23 cellular contexts compared by ENCODE assay signal in the genomic region with DNA sequence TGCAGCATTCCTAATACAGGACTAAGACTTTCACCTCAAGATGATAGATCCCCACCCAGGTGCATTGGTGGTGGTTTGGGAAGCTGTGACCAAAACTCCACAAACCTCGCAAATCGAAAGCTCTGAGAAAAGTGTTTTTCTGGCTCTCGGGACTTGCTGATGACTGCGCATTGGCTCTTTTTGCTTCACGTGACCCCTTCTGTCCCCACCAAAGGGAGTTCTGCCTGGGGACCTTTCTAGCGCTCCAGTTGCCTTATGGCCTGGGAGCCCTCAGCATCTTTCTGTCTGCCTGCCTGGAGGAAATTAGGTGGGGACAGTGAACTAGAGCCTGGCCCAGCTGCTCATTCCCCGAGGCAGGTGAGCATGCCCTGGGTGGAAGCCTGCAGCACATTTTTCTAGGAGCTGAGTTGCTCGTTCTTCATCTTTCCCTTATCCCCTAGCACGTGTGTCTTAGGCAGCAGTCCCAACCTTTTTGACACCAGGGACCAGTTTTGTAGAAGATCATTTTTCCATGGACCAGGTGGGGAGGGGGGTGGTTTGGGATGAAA.
A peak's percentile ranks its signal among the peaks of the same experiment; 100 is the strongest.
DNase-seq lines count a peak whose midpoint lies in the region; ATAC-seq, FAIRE-seq and TF ChIP-seq lines count a peak whose summit lies in the region.
"Had no signal": no experiment of that assay in that cellular context is flagged by ENCODE, and none has a peak within 500 bp of the region (broad histone marks: within the 10 kb centered on the region; RNA-seq: fewer than 3 reads in every experiment).

No MANE protein-coding gene starts in this region.

- peaks cover 8 to 21% (median 16%) of the 10 kb centered on the region in 5 donors for H3K27me3 Mint-ChIP-seq in naive thymus-derived CD4-positive, alpha-beta T cell

- dilution Hi-C loops in endothelial cell of umbilical vein (cut with MboI; ENCODE audit: extremely low pct_ligation_motif_present, low sequenced_read_pairs): no loop called here

- H3K4me2 ChIP-seq in GM23248 (ENCODE audit: unreplicated experiment): peak overlapping the region; percentile 61
- H3K4me2 ChIP-seq in endothelial cell of umbilical vein (ENCODE audit: insufficient read depth, low read length): no peak overlapping the region
- peak overlapping the region; percentile 24 for H3K4me2 ChIP-seq in osteoblast (ENCODE audit: insufficient read depth, low read length)
- no peak overlapping the region for H3K4me2 ChIP-seq in PC-3 (ENCODE audit: low read length)
- H3K4me2 ChIP-seq: A549 had no signal

- no peaks in the 10 kb centered on the region for H3K36me3 Mint-ChIP-seq in naive thymus-derived CD4-positive, alpha-beta T cell
- H3K36me3 Mint-ChIP-seq: CD8-positive, alpha-beta T cell had no signal

- no peak for FAIRE-seq in endothelial cell of umbilical vein (lab: Jason Lieb, UNC)
- FAIRE-seq: A549, D721Med, G401.6, GM12878, GM12892, GM18507 had no signal

- peaks cover 0 to 3% (median 0%) of the 10 kb centered on the region in 11 donors for H3K9me3 Mint-ChIP-seq in naive thymus-derived CD4-positive, alpha-beta T cell
- H3K9me3 Mint-ChIP-seq: CD4-positive, alpha-beta T cell; CD8-positive, alpha-beta T cell had no signal

- H3K4me3 ChIP-seq in GM23248 (no peak overlapping the region; the same call in 1 of the 2 replicates), endothelial cell of umbilical vein (replicated peaks in 1 of 3; ENCODE audit: insufficient read depth in 1 of 3, low read depth in 1 of 3, low read length in 3 of 3) (no peak overlapping the region), osteoblast (ENCODE audit: insufficient read depth, low read length) (no peak overlapping the region), PC-3 (ENCODE audit: low read length) (no peak overlapping the region)
- H3K4me3 ChIP-seq in naive thymus-derived CD4-positive, alpha-beta T cell (ENCODE audit: low read length): no peak overlapping the region
- H3K4me3 ChIP-seq: A549; BLaER1 treated with 17β-estradiol and CSF1 and Interleukin-3, amounts not matched to agents 10 nM and 100 nM; GM12878 had no signal

- BruUV-seq in endothelial cell of umbilical vein (replicated peaks; lab: Mats Ljungman, UMichigan) (no TSS peak), PC-3 (replicated peaks; lab: Mats Ljungman, UMichigan) (no TSS peak)

- H3F3A ChIP-seq in GM23248 (ENCODE audit: insufficient read depth): peaks cover 27% of the 10 kb centered on the region
- H3F3A ChIP-seq in PC-3 (ENCODE audit: low read length, unreplicated experiment): no peaks in the 10 kb centered on the region

- H3K9me1 ChIP-seq in endothelial cell of umbilical vein (replicated peaks; ENCODE audit: control insufficient read depth, extremely low read depth, insufficient read depth, low read length): no peaks in the 10 kb centered on the region

- peaks cover 0 to 2% (median 0%) of the 10 kb centered on the region in 7 donors for H3K4me1 Mint-ChIP-seq in naive thymus-derived CD4-positive, alpha-beta T cell
- H3K4me1 Mint-ChIP-seq: B cell had no signal

- H3K27me3 ChIP-seq in GM23248 (replicated peaks; ENCODE audit: insufficient read depth): no peaks in the 10 kb centered on the region
- no peaks in the 10 kb centered on the region for H3K27me3 ChIP-seq in endothelial cell of umbilical vein (ENCODE audit: control insufficient read depth in 2 of 2, insufficient read depth in 2 of 2, low read length in 2 of 2)
- no peaks in the 10 kb centered on the region for H3K27me3 ChIP-seq in osteoblast (ENCODE audit: insufficient read depth, low read length)
- peaks cover 13% of the 10 kb centered on the region; the same call in 1 of the 2 replicates for H3K27me3 ChIP-seq in PC-3 (ENCODE audit: low read length)
- H3K27me3 ChIP-seq in naive thymus-derived CD4-positive, alpha-beta T cell (ENCODE audit: control insufficient read depth in 2 of 2, insufficient read depth in 2 of 2, low read length in 2 of 2): no peaks in the 10 kb centered on the region
- H3K27me3 ChIP-seq: BLaER1 treated with 17β-estradiol and CSF1 and Interleukin-3, amounts not matched to agents 10 nM and 100 nM had no signal

- H3K27ac ChIP-seq in GM23248: peak overlapping the region; percentile 26; the same call in 1 of the 2 replicates
- H3K27ac ChIP-seq in endothelial cell of umbilical vein (ENCODE audit: insufficient read depth, low read depth, low read length): peak overlapping the region; percentile 20
- peak overlapping the region; percentile 38 for H3K27ac ChIP-seq in osteoblast (ENCODE audit: low read depth, low read length)
- no peak overlapping the region for H3K27ac ChIP-seq in PC-3 (ENCODE audit: low read length)
- H3K27ac ChIP-seq in naive thymus-derived CD4-positive, alpha-beta T cell (ENCODE audit: low read depth, low read length): no peak overlapping the region
- H3K27ac ChIP-seq: 22Rv1; A549; BLaER1 treated with 17β-estradiol and CSF1 and Interleukin-3, amounts not matched to agents 10 nM and 100 nM; C4-2B had no signal

- WGBS in GM23248 (ENCODE audit: low coverage in 1 of 2, low lambda C conversion rate in 2 of 2, missing lambda C conversion rate in 2 of 2), 2 experiments: 86 to 92% methylated on average over 9 of the region's 9 CpGs

- H3K9me2 ChIP-seq in GM23248 (ENCODE audit: insufficient read depth) (no peaks in the 10 kb centered on the region), PC-3 (replicated peaks; ENCODE audit: low read length) (no peaks in the 10 kb centered on the region)

- no peak for ATAC-seq in PC-3
- no peak for ATAC-seq in naive thymus-derived CD4-positive, alpha-beta T cell
- ATAC-seq: A549; CD8-positive, alpha-beta T cell; GM12878 had no signal

- DNase-seq in GM23248 (no peak), endothelial cell of umbilical vein (ENCODE audit: low read depth, low spot score) (no peak), osteoblast (ENCODE audit: insufficient read length, low spot score, missing footprints) (no peak), PC-3 (no peak), NCI-H524 (lab: John Stamatoyannopoulos, UW) (no peak)
- DNase-seq in naive thymus-derived CD4-positive, alpha-beta T cell: no peak
- DNase-seq: AML-193; Caco-2; Calu3; CD4-positive, alpha-beta T cell; CD8-positive, alpha-beta T cell; DMS79 treated with DMSO at 0.1 percent for 48 hours; GF-D8 had no signal

- H2AFZ ChIP-seq in GM23248 (no peak overlapping the region), endothelial cell of umbilical vein (ENCODE audit: low read depth, low read length) (no peak overlapping the region), osteoblast (ENCODE audit: low read length) (no peak overlapping the region), PC-3 (ENCODE audit: low read length) (no peak overlapping the region)

- no peak for TF ChIP-seq CTCF in endothelial cell of umbilical vein (IDR thresholded peaks at IDR 0.05; ENCODE audit: extremely low read depth in 1 of 2, insufficient read depth in 1 of 2, low read depth in 1 of 2, low read length in 2 of 2)
- no peak for TF ChIP-seq CTCF in osteoblast (IDR thresholded peaks at IDR 0.05; ENCODE audit: extremely low read depth, low read depth, low read length)
- no peak for TF ChIP-seq CTCF in PC-3 (conservative IDR thresholded peaks at IDR 0.05; ENCODE audit: low read depth, low read length)

- H4K20me1 ChIP-seq in GM23248 (ENCODE audit: insufficient read depth): no peaks in the 10 kb centered on the region
- H4K20me1 ChIP-seq in endothelial cell of umbilical vein (replicated peaks; ENCODE audit: control insufficient read depth, extremely low read depth, insufficient read depth, low read length): peaks cover 26% of the 10 kb centered on the region
- H4K20me1 ChIP-seq in osteoblast (ENCODE audit: insufficient read depth, low read length): no peaks in the 10 kb centered on the region
- no peaks in the 10 kb centered on the region for H4K20me1 ChIP-seq in PC-3 (ENCODE audit: low read length)
- H4K20me1 ChIP-seq: BLaER1 treated with 17β-estradiol and CSF1 and Interleukin-3, amounts not matched to agents 10 nM and 100 nM had no signal

- TF ChIP-seq POLR2A in endothelial cell of umbilical vein (IDR thresholded peaks at IDR 0.05; ENCODE audit: low read depth, low read length): no peak

- no peak overlapping the region for H3K4me3 Mint-ChIP-seq in naive thymus-derived CD4-positive, alpha-beta T cell
- H3K4me3 Mint-ChIP-seq: B cell; CD4-positive, alpha-beta T cell; CD8-positive, alpha-beta T cell had no signal

- in situ Hi-C loops in GM23248 (cut with MboI): no loop called here

- CTCF ChIA-PET in endothelial cell of umbilical vein (lab: Charles Lee): no interaction called here
- CTCF ChIA-PET in PC-3 (lab: Charles Lee): no interaction called here
- CTCF ChIA-PET in naive thymus-derived CD4-positive, alpha-beta T cell (lab: Charles Lee): no interaction called here

- H3K4me1 ChIP-seq in GM23248 (ENCODE audit: insufficient read depth): peaks cover 25% of the 10 kb centered on the region
- H3K4me1 ChIP-seq in endothelial cell of umbilical vein (ENCODE audit: control insufficient read depth, extremely low read depth, insufficient read depth, low read length): peaks cover 48% of the 10 kb centered on the region
- H3K4me1 ChIP-seq in osteoblast (ENCODE audit: insufficient read depth, low read length): peaks cover 25% of the 10 kb centered on the region
- no peaks in the 10 kb centered on the region for H3K4me1 ChIP-seq in PC-3 (ENCODE audit: insufficient read depth, low read length)
- H3K4me1 ChIP-seq in naive thymus-derived CD4-positive, alpha-beta T cell (ENCODE audit: control insufficient read depth in 2 of 2, insufficient read depth in 2 of 2, low read length in 2 of 2): no peaks in the 10 kb centered on the region
- H3K4me1 ChIP-seq: A549, Caco-2 had no signal

- no peaks in the 10 kb centered on the region for H3K79me2 ChIP-seq in GM23248 (ENCODE audit: insufficient read depth)
- peaks cover 97% of the 10 kb centered on the region for H3K79me2 ChIP-seq in endothelial cell of umbilical vein (ENCODE audit: control insufficient read depth, insufficient read depth, low read length)
- H3K79me2 ChIP-seq in osteoblast (ENCODE audit: insufficient read depth, low read length): no peaks in the 10 kb centered on the region
- no peaks in the 10 kb centered on the region for H3K79me2 ChIP-seq in PC-3 (ENCODE audit: low read length)

- H3K36me3 ChIP-seq in GM23248 (ENCODE audit: low read depth) (no peaks in the 10 kb centered on the region), endothelial cell of umbilical vein (ENCODE audit: control insufficient read depth in 2 of 2, extremely low read depth in 1 of 2, insufficient read depth in 2 of 2, low read length in 2 of 2) (peaks cover 20 to 21% of the 10 kb centered on the region in 2 experiments), osteoblast (ENCODE audit: insufficient read depth, low read length) (no peaks in the 10 kb centered on the region), PC-3 (ENCODE audit: low read depth, low read length) (no peaks in the 10 kb centered on the region)
- H3K36me3 ChIP-seq in naive thymus-derived CD4-positive, alpha-beta T cell (ENCODE audit: control insufficient read depth in 2 of 3, insufficient read depth in 3 of 3, low read length in 3 of 3): no peaks in the 10 kb centered on the region
- H3K36me3 ChIP-seq: BLaER1 treated with 17β-estradiol and CSF1 and Interleukin-3, amounts not matched to agents 10 nM and 100 nM had no signal

- H3K9me3 ChIP-seq in GM23248 (ENCODE audit: low read depth) (no peaks in the 10 kb centered on the region), endothelial cell of umbilical vein (replicated peaks; ENCODE audit: control insufficient read depth, insufficient read depth, low read length) (no peaks in the 10 kb centered on the region), osteoblast (ENCODE audit: low read depth, low read length) (no peaks in the 10 kb centered on the region), PC-3 (ENCODE audit: low read length) (no peaks in the 10 kb centered on the region)
- H3K9me3 ChIP-seq in naive thymus-derived CD4-positive, alpha-beta T cell (ENCODE audit: control insufficient read depth in 2 of 3, low read length in 3 of 3): no peaks in the 10 kb centered on the region
- H3K9me3 ChIP-seq: A549; BLaER1 treated with 17β-estradiol and CSF1 and Interleukin-3, amounts not matched to agents 10 nM and 100 nM; Caco-2 had no signal

- H3K9ac ChIP-seq in GM23248: no peak overlapping the region
- H3K9ac ChIP-seq in endothelial cell of umbilical vein (replicated peaks; ENCODE audit: extremely low read depth, insufficient read depth, low read length): no peak overlapping the region
- no peak overlapping the region for H3K9ac ChIP-seq in PC-3 (ENCODE audit: low read length)
- H3K9ac ChIP-seq: BLaER1 treated with 17β-estradiol and CSF1 and Interleukin-3, amounts not matched to agents 10 nM and 100 nM had no signal

- H3K27ac Mint-ChIP-seq in naive thymus-derived CD4-positive, alpha-beta T cell: no peak overlapping the region
- H3K27ac Mint-ChIP-seq: B cell; CD4-positive, alpha-beta T cell; CD8-positive, alpha-beta T cell had no signal

- POLR2A ChIA-PET in endothelial cell of umbilical vein (lab: Charles Lee) (no interaction called here), PC-3 (lab: Charles Lee; ENCODE audit: unreplicated experiment) (no interaction called here)
- POLR2A ChIA-PET in naive thymus-derived CD4-positive, alpha-beta T cell (lab: Charles Lee): no interaction called here

- intact Hi-C loops in endothelial cell of umbilical vein (cut with micrococcal nuclease) (no loop called here), PC-3 (cut with micrococcal nuclease) (no loop called here)
- intact Hi-C loops in naive thymus-derived CD4-positive, alpha-beta T cell (cut with micrococcal nuclease): no loop called here

Comparison
In these comparisons a context has a peak if more than half of its experiments do, and no peak if none do; other contexts are left out.
1. H3K27ac ChIP-seq: peak in GM23248 (single experiment), endothelial cell of umbilical vein (single experiment) and osteoblast (single experiment); none in PC-3 (single experiment) and naive thymus-derived CD4-positive, alpha-beta T cell (single experiment).
2. H3K4me2 ChIP-seq: peak in GM23248 (single experiment) and osteoblast (single experiment); none in endothelial cell of umbilical vein (single experiment) and PC-3 (single experiment).